2 cellular contexts compared by ENCODE assay signal in genomic region chrX:55011294-55011693, GRCh38.
TF ChIP-seq lines count a peak whose summit lies in the region.

No MANE protein-coding gene starts in this region.

TF ChIP-seq in IMR-90, 13 proteins besides CTCF, POLR2A, EP300 and RAD21:
- TF ChIP-seq FOS (IDR thresholded peaks at IDR 0.05; ENCODE audit: low read depth, low read length) (no peak), RFX5 (IDR thresholded peaks at IDR 0.05; ENCODE audit: low read depth, low read length) (no peak), SMC3 (IDR thresholded peaks at IDR 0.05; ENCODE audit: low read depth, low read length) (no peak), BHLHE40 (IDR thresholded peaks at IDR 0.05; ENCODE audit: low read depth, low read length) (no peak), USF2 (IDR thresholded peaks at IDR 0.05; ENCODE audit: low read depth, low read length) (no peak), ELK1 (IDR thresholded peaks at IDR 0.05; ENCODE audit: borderline replicate concordance, low read depth, low read length) (no peak), MXI1 (IDR thresholded peaks at IDR 0.05; ENCODE audit: borderline replicate concordance, low read depth, low read length) (no peak), CHD1 (IDR thresholded peaks at IDR 0.05; ENCODE audit: low read depth, low read length) (no peak), NFE2L2 (IDR thresholded peaks at IDR 0.05; ENCODE audit: low read depth, low read length) (no peak), MAFK (IDR thresholded peaks at IDR 0.05; ENCODE audit: low read depth, low read length) (no peak), CEBPB (IDR thresholded peaks at IDR 0.05; ENCODE audit: low read depth, low read length) (no peak), MAZ (IDR thresholded peaks at IDR 0.05; ENCODE audit: borderline replicate concordance, low read depth, low read length) (no peak), RCOR1 (IDR thresholded peaks at IDR 0.05; ENCODE audit: insufficient replicate concordance, low read length) (no peak)

TF ChIP-seq in HepG2, 621 proteins besides CTCF, POLR2A, EP300 and RAD21:
- no peak for TF ChIP-seq POGK (CRISPR knock-in tag; conservative IDR thresholded peaks at IDR 0.05)
- TF ChIP-seq ZNF605 (CRISPR knock-in tag; IDR thresholded peaks at IDR 0.05), result no peak
- no peak for TF ChIP-seq RFX3 (CRISPR knock-in tag; IDR thresholded peaks at IDR 0.05)
- no peak for TF ChIP-seq ZNF431 (CRISPR knock-in tag; IDR thresholded peaks at IDR 0.05; ENCODE audit: borderline replicate concordance, low read depth)
- no peak for TF ChIP-seq ZFP1 (CRISPR knock-in tag; IDR thresholded peaks at IDR 0.05)
- no peak for TF ChIP-seq SPEN (CRISPR knock-in tag; IDR thresholded peaks at IDR 0.05; ENCODE audit: low read depth)
- TF ChIP-seq THAP8 (CRISPR knock-in tag; IDR thresholded peaks at IDR 0.05; ENCODE audit: borderline replicate concordance), result no peak
- TF ChIP-seq ZMYM4 (CRISPR knock-in tag; IDR thresholded peaks at IDR 0.05), result no peak
